In the genomic region with DNA sequence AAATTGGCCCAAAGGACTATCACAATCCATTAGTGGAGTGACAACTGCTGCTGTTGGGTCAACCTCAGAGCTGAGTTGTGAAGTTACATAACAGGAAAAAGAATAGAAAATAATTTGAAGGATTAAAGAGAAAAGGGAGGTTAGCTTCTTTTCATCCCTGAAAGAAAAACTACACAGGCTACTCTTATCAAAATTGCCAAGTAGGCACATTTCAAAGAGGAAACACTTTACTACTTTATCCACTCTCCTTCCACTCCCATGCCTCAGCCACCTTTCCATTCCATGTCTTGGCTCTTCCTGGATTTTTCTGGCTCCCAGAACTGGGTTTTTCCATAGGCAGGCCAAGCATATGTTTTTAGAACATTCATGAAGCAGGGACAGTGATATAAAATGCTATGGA, we compare ENCODE assay signal across 3 cellular contexts.
TF ChIP-seq lines count a peak whose summit lies in the region.

No MANE protein-coding gene starts in this region.

TF ChIP-seq in A549, 52 proteins besides CTCF, POLR2A, EP300 and RAD21:
- TF ChIP-seq EHMT2 (IDR thresholded peaks at IDR 0.05; ENCODE audit: low read depth) (no peak), MAFK (IDR thresholded peaks at IDR 0.05; ENCODE audit: partially characterized antibody) (peak; percentile 86)

TF ChIP-seq in IMR-90, 13 proteins besides CTCF, POLR2A, EP300 and RAD21:
- TF ChIP-seq MAFK (IDR thresholded peaks at IDR 0.05; ENCODE audit: low read depth, low read length) (peak; percentile 76), USF2 (IDR thresholded peaks at IDR 0.05; ENCODE audit: low read depth, low read length) (no peak)
TF ChIP-seq in IMR-90: peak in this region for 1.

TF ChIP-seq in H1, 55 proteins besides CTCF, POLR2A, EP300 and RAD21:
- peak; percentile 24; the same call in 1 of the 2 replicates for TF ChIP-seq MAFK (IDR thresholded peaks at IDR 0.05; ENCODE audit: low read depth, low read length)
- no peak for TF ChIP-seq SIRT6 (IDR thresholded peaks at IDR 0.05; ENCODE audit: low read length)
